In genomic region chr12:5204831-5205230, GRCh38 we compare ENCODE assay signal across 2 cellular contexts.
TF ChIP-seq lines count a peak whose summit lies in the region.

No MANE protein-coding gene starts in this region.

TF ChIP-seq in H1, 55 proteins besides CTCF, POLR2A, EP300 and RAD21 (continued from another document):
- TF ChIP-seq HDAC2 (IDR thresholded peaks at IDR 0.05; ENCODE audit: borderline replicate concordance in 1 of 2, low read depth in 2 of 2, low read length in 2 of 2), result no peak
- peak; percentile 21; the same call in 1 of the 2 replicates for TF ChIP-seq SIX5 (IDR thresholded peaks at IDR 0.05; ENCODE audit: low read depth, low read length)
- TF ChIP-seq KDM4A (IDR thresholded peaks at IDR 0.05; ENCODE audit: low read depth, low read length, severe bottlenecking), result no peak

TF ChIP-seq in neural cell, 6 proteins besides CTCF, POLR2A, EP300 and RAD21:
- TF ChIP-seq REST (IDR thresholded peaks at IDR 0.05; ENCODE audit: borderline replicate concordance), result no peak
- no peak for TF ChIP-seq TAF1 (IDR thresholded peaks at IDR 0.05; ENCODE audit: low read depth)
- no peak for TF ChIP-seq MXI1 (conservative IDR thresholded peaks at IDR 0.05; ENCODE audit: poor library complexity, severe bottlenecking)
- TF ChIP-seq EZH2 (IDR thresholded peaks at IDR 0.05; ENCODE audit: borderline replicate concordance, insufficient read depth, low read length, poor library complexity, severe bottlenecking), result no peak
- no peak for TF ChIP-seq SMC3 (conservative IDR thresholded peaks at IDR 0.05; ENCODE audit: poor library complexity)
- no peak for TF ChIP-seq POLR2AphosphoS5 (IDR thresholded peaks at IDR 0.05)
